ENCODE assay signal across 8 cellular contexts in genomic region chr18:47595816-47596501, GRCh38.
A peak's percentile ranks its signal among the peaks of the same experiment; 100 is the strongest.
DNase-seq lines count a peak whose midpoint lies in the region; ATAC-seq and TF ChIP-seq lines count a peak whose summit lies in the region.

No MANE protein-coding gene starts in this region.

- H3K9me3 ChIP-seq in heart right ventricle (peaks cover 0 to 16% (median 0%) of the 10 kb centered on the region in 11 donors), right cardiac atrium (ENCODE audit: control insufficient read depth, low read length) (no peaks in the 10 kb centered on the region), thyroid gland (no peaks in the 10 kb centered on the region), mesenchymal stem cell (ENCODE audit: control insufficient read depth, low read length) (peaks cover 3% of the 10 kb centered on the region)

- TF ChIP-seq POLR2A in thyroid gland (IDR thresholded peaks at IDR 0.05) = no peak

- no peak overlapping the region for H3K4ac ChIP-seq in mesenchymal stem cell (ENCODE audit: low read depth in 1 of 2, low read length in 2 of 2)

- H3K79me1 ChIP-seq in mesenchymal stem cell (replicated peaks; ENCODE audit: low read length, poor library complexity, severe bottlenecking) = no peaks in the 10 kb centered on the region

- H2BK120ac ChIP-seq in mesenchymal stem cell (ENCODE audit: low read depth, low read length) = no peak overlapping the region

- no peak overlapping the region for H2AFZ ChIP-seq in mesenchymal stem cell (ENCODE audit: low read depth, low read length)

- H2AK5ac ChIP-seq in mesenchymal stem cell (ENCODE audit: low read length, severe bottlenecking) = no peak overlapping the region

- WGBS in heart right ventricle, 2 donors = 0 to 1% methylated on average over 2 of the region's 2 CpGs
- WGBS in right cardiac atrium = 4% methylated on average over 2 of the region's 2 CpGs
- WGBS in thyroid gland, 2 donors = 0 to 4% methylated on average over 2 of the region's 2 CpGs
- WGBS in mesenchymal stem cell = 8% methylated on average over 2 of the region's 2 CpGs

- H3K14ac ChIP-seq in mesenchymal stem cell (ENCODE audit: low read length in 2 of 2) = no peak overlapping the region

- no peak overlapping the region for H3K23ac ChIP-seq in mesenchymal stem cell (ENCODE audit: low read length in 2 of 2)

- H3K18ac ChIP-seq in mesenchymal stem cell (ENCODE audit: low read depth in 1 of 2, low read length in 2 of 2) = no peak overlapping the region

- no peaks in the 10 kb centered on the region for H3K36me3 ChIP-seq in heart right ventricle
- H3K36me3 ChIP-seq in thyroid gland = no peaks in the 10 kb centered on the region
- H3K36me3 ChIP-seq in mesenchymal stem cell (ENCODE audit: control insufficient read depth in 1 of 2, insufficient read depth in 2 of 2, low read depth in 1 of 2, low read length in 2 of 2) = no peaks in the 10 kb centered on the region

- ATAC-seq in heart right ventricle (no peak), right cardiac atrium (no peak), HG03571 (IDR thresholded peaks at IDR 0.05; ENCODE audit: unreplicated experiment) (no peak), HG03280 (IDR thresholded peaks at IDR 0.05; ENCODE audit: unreplicated experiment) (no peak)

- H3K4me1 ChIP-seq in heart right ventricle = no peaks in the 10 kb centered on the region
- H3K4me1 ChIP-seq in right cardiac atrium (ENCODE audit: control insufficient read depth, insufficient read depth, low read length) = no peaks in the 10 kb centered on the region
- no peaks in the 10 kb centered on the region for H3K4me1 ChIP-seq in thyroid gland
- no peaks in the 10 kb centered on the region for H3K4me1 ChIP-seq in mesenchymal stem cell (ENCODE audit: control insufficient read depth, insufficient read depth, low read depth, low read length)

- H4K91ac ChIP-seq in mesenchymal stem cell (ENCODE audit: low read length) = no peak overlapping the region

- H2BK15ac ChIP-seq in mesenchymal stem cell (ENCODE audit: low read depth, poor library complexity, severe bottlenecking) = no peak overlapping the region

- no peak overlapping the region for H4K8ac ChIP-seq in mesenchymal stem cell (ENCODE audit: low read length)

- H3K27ac ChIP-seq in heart right ventricle = no peak overlapping the region
- no peak overlapping the region for H3K27ac ChIP-seq in right cardiac atrium (ENCODE audit: low read length)
- H3K27ac ChIP-seq in thyroid gland = no peak overlapping the region
- no peak overlapping the region for H3K27ac ChIP-seq in mesenchymal stem cell (ENCODE audit: low read length, poor library complexity, severe bottlenecking)

- no peak overlapping the region for H2BK5ac ChIP-seq in mesenchymal stem cell (ENCODE audit: low read depth, low read length, poor library complexity, severe bottlenecking)

- no peak overlapping the region for H2BK12ac ChIP-seq in mesenchymal stem cell (ENCODE audit: low read length in 2 of 2)

- intact Hi-C loops in heart right ventricle (cut with DNase I) = no loop called here
- intact Hi-C loops in right cardiac atrium (cut with DNase I) = no loop called here
- intact Hi-C loops in thyroid gland (cut with DNase I) = loop anchor here (5.0 kb wide), 1 partner anchor 151 kb away; no protein-coding TSS in a partner anchor

- H3K4me3 ChIP-seq in heart right ventricle = no peak overlapping the region
- no peak overlapping the region for H3K4me3 ChIP-seq in right cardiac atrium (ENCODE audit: low read length)
- H3K4me3 ChIP-seq in epithelial cell of proximal tubule (ENCODE audit: low read depth, low read length) = no peak overlapping the region
- H3K4me3 ChIP-seq in thyroid gland (replicated peaks in 1 of 3) = no peak overlapping the region
- H3K4me3 ChIP-seq in mesenchymal stem cell (ENCODE audit: insufficient read depth in 1 of 2, low read depth in 1 of 2, low read length in 2 of 2) = no peak overlapping the region

- TF ChIP-seq CTCF in heart right ventricle (IDR thresholded peaks at IDR 0.05) (peak in 6 of 9 donors; percentile 17 to 40 (median 28)), epithelial cell of proximal tubule (conservative IDR thresholded peaks at IDR 0.05; ENCODE audit: low read depth, low read length) (peak; percentile 51), thyroid gland (IDR thresholded peaks at IDR 0.05) (peak in 5 of 6 experiments; percentile 21 to 74 (median 53))

- no peak overlapping the region for H3K9ac ChIP-seq in mesenchymal stem cell (ENCODE audit: low read length)

- H3K27me3 ChIP-seq in heart right ventricle (peaks cover 0 to 61% (median 49%) of the 10 kb centered on the region in 7 donors), right cardiac atrium (ENCODE audit: control insufficient read depth, insufficient read depth) (no peaks in the 10 kb centered on the region), thyroid gland (no peaks in the 10 kb centered on the region), mesenchymal stem cell (ENCODE audit: control insufficient read depth in 1 of 2, insufficient read depth in 1 of 2, low read length in 2 of 2) (peaks cover 0 to 44% of the 10 kb centered on the region in 2 experiments)

- H3K4me2 ChIP-seq in mesenchymal stem cell (ENCODE audit: low read length, poor library complexity, severe bottlenecking) = no peak overlapping the region

- DNase-seq in heart right ventricle (no peak), right cardiac atrium (no peak), NCI-H69 (lab: John Stamatoyannopoulos, UW) (peak; percentile 64), epithelial cell of proximal tubule (ENCODE audit: low read depth) (no peak), thyroid gland (peak; percentile 50 to 69), mesenchymal stem cell (no peak)

Comparison
In these comparisons a context has a peak if more than half of its experiments do, and no peak if none do; other contexts are left out.
1. DNase-seq: peak in NCI-H69 (single experiment) and thyroid gland (2 of 2); none in heart right ventricle (0 of 2), right cardiac atrium (0 of 3), epithelial cell of proximal tubule (single experiment) and mesenchymal stem cell (single experiment).
2. Peak in every context shown above with its lines, with median percentiles within 50 percentile points of each other: CTCF ChIP-seq.